8 cellular contexts compared by ENCODE assay signal in genomic region chr19:39411006-39411831, GRCh38. TPM values are rescaled to one million over a fixed set of nuclear protein-coding genes. Genes with fewer than 3 reads are reported as not detected.
DNase-seq lines count a peak whose midpoint lies in the region; ATAC-seq and TF ChIP-seq lines count a peak whose summit lies in the region.

No MANE protein-coding gene starts in this region.

- H3K4me2 ChIP-seq in GM23248 (ENCODE audit: unreplicated experiment): peak overlapping the region; percentile 94
- peak overlapping the region; percentile 92 for H3K4me2 ChIP-seq in SK-N-SH

- H3K27ac Mint-ChIP-seq in endodermal cell (peak overlapping the region; percentile 88), natural killer cell (peak overlapping the region; percentile 96 to 97)

- POLR2A ChIA-PET in SK-N-SH (lab: Yijun Ruan, JAX): interaction anchor here (0.6 to 1.8 kb wide), 3 partner anchors 13 to 25 kb away, joined by 3 to 14 read pairs (median 4); partner anchors contain the start of gene RPS16

- H3K9me3 ChIP-seq in GM23248 (ENCODE audit: low read depth) (no peaks in the 10 kb centered on the region), SK-N-SH (no peaks in the 10 kb centered on the region), endodermal cell (ENCODE audit: control insufficient read depth, low read length) (no peaks in the 10 kb centered on the region)

- 13 to 14% methylated on average over 9 of the region's 9 CpGs for WGBS in GM23248 (ENCODE audit: low coverage in 1 of 2, low lambda C conversion rate in 2 of 2, missing lambda C conversion rate in 2 of 2), 2 experiments
- WGBS in SK-N-SH (ENCODE audit: low lambda C conversion rate): 41% methylated on average over 9 of the region's 9 CpGs
- 42 to 47% methylated on average over 8 to 9 of the region's 9 CpGs for WGBS in endodermal cell (ENCODE audit: insufficient coverage in 1 of 2, insufficient read length in 1 of 2), 2 experiments

- DNase-seq in GM23248: peak; percentile 73
- no peak for DNase-seq in SK-N-SH
- DNase-seq in endodermal cell: peak; percentile 70
- DNase-seq in natural killer cell: peak; percentile 39
- no peak for DNase-seq in HPDE6-E6E7 (ENCODE audit: extremely low spot score)

- H3K36me3 Mint-ChIP-seq in endodermal cell (ENCODE audit: low read depth) (peaks cover 26% of the 10 kb centered on the region), natural killer cell (peaks cover 7% of the 10 kb centered on the region)

- H3K27me3 Mint-ChIP-seq in endodermal cell (ENCODE audit: insufficient read depth) (no peaks in the 10 kb centered on the region), natural killer cell (ENCODE audit: low read depth in 2 of 2) (no peaks in the 10 kb centered on the region)

- H3K4me3 Mint-ChIP-seq in endodermal cell: peak overlapping the region; percentile 91
- H3K4me3 Mint-ChIP-seq in natural killer cell: peak overlapping the region; percentile 97

- TF ChIP-seq RAD21 in SK-N-SH (IDR thresholded peaks at IDR 0.05; ENCODE audit: low read length): no peak

- peak overlapping the region; percentile 96 for H3K27ac ChIP-seq in GM23248
- H3K27ac ChIP-seq in SK-N-SH (ENCODE audit: low read depth in 2 of 2, low read length in 1 of 2): peak overlapping the region; percentile 74 to 91
- no peak overlapping the region for H3K27ac ChIP-seq in endodermal cell (ENCODE audit: low read depth, low read length)

- CTCF ChIA-PET in SK-N-SH (lab: Yijun Ruan, JAX): interaction anchor here (0.6 to 5.1 kb wide), 19 partner anchors 9 to 289 kb away, joined by 3 to 106 read pairs (median 6); partner anchors contain the start of genes EID2B, MED29, PAF1 and RPS16

- H3K79me2 ChIP-seq in GM23248 (ENCODE audit: insufficient read depth): peaks cover 57% of the 10 kb centered on the region
- peaks cover 64% of the 10 kb centered on the region for H3K79me2 ChIP-seq in SK-N-SH (ENCODE audit: insufficient read depth)

- ATAC-seq in natural killer cell (no peak), GM18502 (IDR thresholded peaks at IDR 0.05; ENCODE audit: poor library complexity, unreplicated experiment) (no peak), HG03521 (IDR thresholded peaks at IDR 0.05; ENCODE audit: unreplicated experiment) (no peak), GM18868 (IDR thresholded peaks at IDR 0.05; ENCODE audit: unreplicated experiment) (no peak)

- peaks cover 38% of the 10 kb centered on the region for H3K4me1 Mint-ChIP-seq in endodermal cell
- H3K4me1 Mint-ChIP-seq in natural killer cell: peaks cover 58 to 75% of the 10 kb centered on the region in 2 donors

- no peak for TF ChIP-seq CTCF in SK-N-SH (IDR thresholded peaks at IDR 0.05)
- no peak for TF ChIP-seq CTCF in endodermal cell (conservative IDR thresholded peaks at IDR 0.05)
- no peak for TF ChIP-seq CTCF in natural killer cell (IDR thresholded peaks at IDR 0.05)

- in situ Hi-C loops in GM23248 (cut with MboI): no loop called here

- peaks cover 17% of the 10 kb centered on the region for H3K4me1 ChIP-seq in GM23248 (ENCODE audit: insufficient read depth)
- peaks cover 29 to 44% of the 10 kb centered on the region in 2 experiments; a peak in 3 of 4 replicates for H3K4me1 ChIP-seq in SK-N-SH (ENCODE audit: control insufficient read depth in 1 of 2, insufficient read depth in 2 of 2, low read depth in 1 of 2, low read length in 1 of 2)
- H3K4me1 ChIP-seq in endodermal cell (ENCODE audit: control insufficient read depth, insufficient read depth, low read length): peaks cover 9% of the 10 kb centered on the region

- H3F3A ChIP-seq in GM23248 (ENCODE audit: insufficient read depth) (peaks cover 29% of the 10 kb centered on the region), SK-N-SH (replicated peaks; ENCODE audit: insufficient read depth) (peaks cover 33% of the 10 kb centered on the region)

- H3K27me3 ChIP-seq in GM23248 (replicated peaks; ENCODE audit: insufficient read depth) (no peaks in the 10 kb centered on the region), SK-N-SH (ENCODE audit: insufficient read depth) (no peaks in the 10 kb centered on the region), endodermal cell (ENCODE audit: control insufficient read depth, insufficient read depth, low read length, poor library complexity, severe bottlenecking) (no peaks in the 10 kb centered on the region)

- H3K9me3 Mint-ChIP-seq in endodermal cell (no peaks in the 10 kb centered on the region), natural killer cell (no peaks in the 10 kb centered on the region)

- H2AFZ ChIP-seq in GM23248 (no peak overlapping the region), SK-N-SH (ENCODE audit: low read depth) (no peak overlapping the region)

- H3K9me2 ChIP-seq in GM23248 (ENCODE audit: insufficient read depth) (no peaks in the 10 kb centered on the region), SK-N-SH (no peaks in the 10 kb centered on the region)

- H3K36me3 ChIP-seq in GM23248 (ENCODE audit: low read depth) (peaks cover 11% of the 10 kb centered on the region; the same call in 1 of the 2 replicates), SK-N-SH (replicated peaks in 1 of 2; ENCODE audit: control insufficient read depth in 1 of 2, insufficient read depth in 2 of 2, low read length in 1 of 2) (peaks cover 3 to 7% of the 10 kb centered on the region in 2 experiments), endodermal cell (ENCODE audit: control insufficient read depth, insufficient read depth, low read length) (peaks cover 18% of the 10 kb centered on the region)

- intact Hi-C loops in natural killer cell (cut with micrococcal nuclease): loop anchor here (1.0 to 5.0 kb wide), 3 partner anchors 14 to 286 kb away; partner anchors contain the start of genes EID2B and PAK4

- H4K20me1 ChIP-seq in GM23248 (ENCODE audit: insufficient read depth): no peaks in the 10 kb centered on the region
- H4K20me1 ChIP-seq in SK-N-SH (ENCODE audit: insufficient read depth): peaks cover 29% of the 10 kb centered on the region

- H3K9ac ChIP-seq in GM23248 (peak overlapping the region; percentile 97), SK-N-SH (peak overlapping the region; percentile 43), endodermal cell (ENCODE audit: extremely low read depth, low read length, poor library complexity, severe bottlenecking) (peak overlapping the region; percentile 0)

- no peak for TF ChIP-seq EP300 in SK-N-SH (IDR thresholded peaks at IDR 0.05; ENCODE audit: borderline replicate concordance in 1 of 2, low read depth in 1 of 2, low read length in 1 of 2)

- H3K4me3 ChIP-seq in GM23248 (peak overlapping the region; percentile 87), SK-N-SH (ENCODE audit: low read depth in 2 of 2, low read length in 1 of 2) (peak overlapping the region; percentile 66 to 92; a peak in 3 of 4 replicates), endodermal cell (ENCODE audit: low read length) (peak overlapping the region; percentile 95)

RNA-seq across cellular contexts. Expression of gene PLEKHG2, which starts 1.2 kb away (rescaled TPM):
- total RNA-seq in GM23248 (2014; rRNA removed; shearing (Covaris generic)): 12.0 and 17.5 TPM in 2 replicates
- polyA plus RNA-seq in GM23248 (2016; fragmentation: Nextera tagmentation; extraction: Ambion mirVana): 12.2 and 13.5 TPM in 2 replicates
- polyA plus RNA-seq in SK-N-SH (2012; rRNA removed): 13.6 and 13.8 TPM in 2 replicates
- polyA plus RNA-seq in SK-N-SH (2012; cell fraction: cytosol; rRNA removed): 2.8 and 4.6 TPM in 2 replicates
- 85.4 and 89.2 TPM in 2 replicates for polyA plus RNA-seq in SK-N-SH (2012; cell fraction: nucleus; rRNA removed)
- total RNA-seq in endodermal cell: 100 to 1,000 TPM; 127 to 160 TPM
- 75.4 TPM for polyA plus RNA-seq in endodermal cell (2013, experiment 1 of 2)
- 69.8 TPM for polyA plus RNA-seq in endodermal cell (2013, experiment 2 of 2)
- 100 to 1,000 TPM in 1 of 3 donors, 10 to 100 TPM in 2; 70.2 to 129 (median 80.7) TPM for total RNA-seq in natural killer cell

RNA-seq across cellular contexts. Expression of gene ZFP36, which starts 4.6 kb away (rescaled TPM):
- 7.0 and 13.9 TPM in 2 replicates for total RNA-seq in GM23248 (2014; rRNA removed; shearing (Covaris generic))
- polyA plus RNA-seq in GM23248 (2016; fragmentation: Nextera tagmentation; extraction: Ambion mirVana): 86.2 and 86.6 TPM in 2 replicates
- polyA plus RNA-seq in SK-N-SH (2012; rRNA removed): 19.7 and 49.3 TPM in 2 replicates
- 21.0 and 26.5 TPM in 2 replicates for polyA plus RNA-seq in SK-N-SH (2012; cell fraction: cytosol; rRNA removed)
- polyA plus RNA-seq in SK-N-SH (2012; cell fraction: nucleus; rRNA removed): 127 and 135 TPM in 2 replicates
- total RNA-seq in endodermal cell: 10 to 100 TPM; 16.1 to 23.4 TPM
- polyA plus RNA-seq in endodermal cell (2013, experiment 1 of 2): 7.8 TPM
- 7.3 TPM for polyA plus RNA-seq in endodermal cell (2013, experiment 2 of 2)
- total RNA-seq in natural killer cell: 1,000 to 10,000 TPM; 1,232 to 2,074 (median 1,769) TPM

RNA-seq across cellular contexts. Expression of gene MED29, which starts 20.0 kb away (rescaled TPM):
- total RNA-seq in GM23248 (2014; rRNA removed; shearing (Covaris generic)): 27.7 and 29.6 TPM in 2 replicates
- polyA plus RNA-seq in GM23248 (2016; fragmentation: Nextera tagmentation; extraction: Ambion mirVana) (34.9 and 39.2 TPM in 2 replicates), SK-N-SH (2012; rRNA removed) (32.0 and 33.1 TPM in 2 replicates)
- 23.5 and 29.6 TPM in 2 replicates for polyA plus RNA-seq in SK-N-SH (2012; cell fraction: cytosol; rRNA removed)
- polyA plus RNA-seq in SK-N-SH (2012; cell fraction: nucleus; rRNA removed): 21.0 and 21.9 TPM in 2 replicates
- total RNA-seq in endodermal cell (10 to 100 TPM; 32.6 to 38.9 TPM), natural killer cell (10 to 100 TPM; 37.5 to 49.1 (median 45.9) TPM)
- 26.7 TPM for polyA plus RNA-seq in endodermal cell (2013, experiment 1 of 2)
- polyA plus RNA-seq in endodermal cell (2013, experiment 2 of 2): 24.1 TPM

RNA-seq across cellular contexts. Expression of gene PAF1, which starts 20.3 kb away (rescaled TPM):
- total RNA-seq in GM23248 (2014; rRNA removed; shearing (Covaris generic)): 45.3 and 51.2 TPM in 2 replicates
- 44.2 and 44.5 TPM in 2 replicates for polyA plus RNA-seq in GM23248 (2016; fragmentation: Nextera tagmentation; extraction: Ambion mirVana)
- polyA plus RNA-seq in SK-N-SH (2012; rRNA removed): 57.6 and 65.3 TPM in 2 replicates
- 55.9 and 65.2 TPM in 2 replicates for polyA plus RNA-seq in SK-N-SH (2012; cell fraction: cytosol; rRNA removed)
- 76.8 and 79.5 TPM in 2 replicates for polyA plus RNA-seq in SK-N-SH (2012; cell fraction: nucleus; rRNA removed)
- total RNA-seq in endodermal cell: 10 to 100 TPM; 28.4 to 28.8 TPM
- 40.6 TPM for polyA plus RNA-seq in endodermal cell (2013, experiment 1 of 2)
- polyA plus RNA-seq in endodermal cell (2013, experiment 2 of 2): 38.7 TPM
- total RNA-seq in natural killer cell: 10 to 100 TPM; 54.3 to 80.9 (median 68.3) TPM

RNA-seq across cellular contexts. Expression of gene RPS16, which starts 24.5 kb away (rescaled TPM):
- 91.2 and 136 TPM in 2 replicates for total RNA-seq in GM23248 (2014; rRNA removed; shearing (Covaris generic))
- polyA plus RNA-seq in GM23248 (2016; fragmentation: Nextera tagmentation; extraction: Ambion mirVana): 542 and 556 TPM in 2 replicates
- polyA plus RNA-seq in SK-N-SH (2012; rRNA removed): 5,038 and 7,541 TPM in 2 replicates
- polyA plus RNA-seq in SK-N-SH (2012; cell fraction: cytosol; rRNA removed): 3,850 and 5,242 TPM in 2 replicates
- 1,787 and 2,864 TPM in 2 replicates for polyA plus RNA-seq in SK-N-SH (2012; cell fraction: nucleus; rRNA removed)
- total RNA-seq in endodermal cell: 1,000 to 10,000 TPM; 1,674 to 1,990 TPM
- 2,268 TPM for polyA plus RNA-seq in endodermal cell (2013, experiment 1 of 2)
- polyA plus RNA-seq in endodermal cell (2013, experiment 2 of 2): 2,119 TPM
- total RNA-seq in natural killer cell: 1,000 to 10,000 TPM; 1,227 to 1,543 (median 1,399) TPM

Comparison
In these comparisons a context has a peak if more than half of its experiments do, and no peak if none do; other contexts are left out.
1. DNase-seq: peak in GM23248 (single experiment), endodermal cell (single experiment) and natural killer cell (single experiment); none in SK-N-SH (single experiment) and HPDE6-E6E7 (single experiment).
2. H3K9ac ChIP-seq: peak in every context shown above with its lines; median percentile 97 in GM23248; 43 in SK-N-SH; 0 in endodermal cell.
3. RNA of gene ZFP36, which starts 4.6 kb away (total RNA-seq): 1,232 to 2,074 TPM in natural killer cell; 16.1 to 23.4 TPM in endodermal cell and 7.0 to 13.9 TPM in GM23248; every median in the first group is over 10 times any median in the second.
4. Peak in every context shown above with its lines, with median percentiles within 50 percentile points of each other: H3K4me3 ChIP-seq.